ENCODE assay signal across 14 cellular contexts in genomic region chr9:131999692-132000551, GRCh38.
A peak's percentile ranks its signal among the peaks of the same experiment; 100 is the strongest.
DNase-seq lines count a peak whose midpoint lies in the region; ATAC-seq and TF ChIP-seq lines count a peak whose summit lies in the region.
"Had no signal": no experiment of that assay in that cellular context is flagged by ENCODE, and none has a peak within 500 bp of the region (broad histone marks: within the 10 kb centered on the region; RNA-seq: fewer than 3 reads in every experiment).

No MANE protein-coding gene starts in this region.

- TF ChIP-seq CTCF in AG09309 (IDR thresholded peaks at IDR 0.05; ENCODE audit: control insufficient read depth, insufficient read depth, low read depth, low read length, missing control alignments) = peak; percentile 33
- no peak for TF ChIP-seq CTCF in GM13976 (IDR thresholded peaks at IDR 0.05; ENCODE audit: borderline replicate concordance, control extremely low read depth, extremely low read depth, insufficient read depth, missing control alignments)

- peak; percentile 87 for ATAC-seq in activated T-helper 17 cell treated with anti-CD3 and anti-CD28 coated beads, Interleukin-2, amount 50 U/mL, for 72 hours (replicated peaks)
- no peak for ATAC-seq in HG02884 (IDR thresholded peaks at IDR 0.05; ENCODE audit: unreplicated experiment)
- ATAC-seq: GM23338 had no signal

- no peak overlapping the region for H3K4me3 Mint-ChIP-seq in activated T-helper 17 cell treated with anti-CD3 and anti-CD28 coated beads, Interleukin-2, amount 50 U/mL, for 72 hours
- H3K4me3 Mint-ChIP-seq: GM23338 had no signal

- no peak overlapping the region for H3K27ac Mint-ChIP-seq in activated T-helper 17 cell treated with anti-CD3 and anti-CD28 coated beads, Interleukin-2, amount 50 U/mL, for 72 hours
- H3K27ac Mint-ChIP-seq: GM23338 had no signal

- peaks cover 17% of the 10 kb centered on the region for H3K4me1 Mint-ChIP-seq in activated T-helper 17 cell treated with anti-CD3 and anti-CD28 coated beads, Interleukin-2, amount 50 U/mL, for 72 hours

- H3K27me3 Mint-ChIP-seq in activated T-helper 17 cell treated with anti-CD3 and anti-CD28 coated beads, Interleukin-2, amount 50 U/mL, for 72 hours = no peaks in the 10 kb centered on the region

- no peak overlapping the region for H3K4me3 ChIP-seq in AG09309 (ENCODE audit: control insufficient read depth, low read depth, low read length)
- H3K4me3 ChIP-seq: GM23338, sigmoid colon had no signal

- H3K9me3 Mint-ChIP-seq in activated T-helper 17 cell treated with anti-CD3 and anti-CD28 coated beads, Interleukin-2, amount 50 U/mL, for 72 hours = no peaks in the 10 kb centered on the region
- H3K9me3 Mint-ChIP-seq: GM23338 had no signal

- DNase-seq in AG09309 (ENCODE audit: low read depth) (peak; percentile 44), HCEC 1CT (peak; percentile 93), glomerular visceral epithelial cell (ENCODE audit: extremely low spot score) (peak; percentile 84), mucosa of gallbladder (ENCODE audit: low spot score) (no peak), GM13976 (ENCODE audit: low spot score) (no peak), DMS153 treated with DMSO at 0.1 percent for 48 hours (lab: John Stamatoyannopoulos, UW; ENCODE audit: unreplicated experiment) (no peak)
- DNase-seq: Caco-2, NCI-H1417 treated with DMSO at 0.1 percent for 48 hours, OCI-M1, sigmoid colon, WERI-Rb-1 had no signal

- in situ Hi-C loops in GM13976 (cut with MboI; ENCODE audit: low sequenced_read_pairs, unreplicated experiment) = no loop called here

- peaks cover 35% of the 10 kb centered on the region for H3K36me3 Mint-ChIP-seq in activated T-helper 17 cell treated with anti-CD3 and anti-CD28 coated beads, Interleukin-2, amount 50 U/mL, for 72 hours (ENCODE audit: low read depth)

Comparison
In these comparisons a context has a peak if more than half of its experiments do, and no peak if none do; other contexts are left out.
1. DNase-seq: peak in AG09309 (single experiment), HCEC 1CT (single experiment) and glomerular visceral epithelial cell (single experiment); none in mucosa of gallbladder (single experiment), GM13976 (single experiment) and DMS153 treated with DMSO at 0.1 percent for 48 hours (single experiment).